27 cellular contexts compared by ENCODE assay signal in genomic region chr12:84034891-84035290, GRCh38.
"Had no signal": no experiment of that assay in that cellular context is flagged by ENCODE, and none has a peak within 500 bp of the region (broad histone marks: within the 10 kb centered on the region; RNA-seq: fewer than 3 reads in every experiment).

No MANE protein-coding gene starts in this region.

- ATAC-seq: left colon; left lung; lower lobe of right lung; natural killer cell; right lobe of liver; stimulated activated memory B cell treated with anti-CD40 and anti-IgM and Interleukin-4, amounts not matched to agents 10 μg/mL and 1 μg/mL and 100 μg/mL, for 72 hours; stimulated activated naive CD8-positive, alpha-beta T cell treated with anti-CD3 and anti-CD28 coated beads, Interleukin-15, amount 100 ng/mL, for 72 hours had no signal

- H3K4me3 ChIP-seq: left lung, lower lobe of right lung, ovary, right atrium auricular region, right lobe of liver, smooth muscle cell, transverse colon, upper lobe of left lung, vagina had no signal

- H3K4me1 Mint-ChIP-seq: immature natural killer cell; mesothelial cell of epicardium; naive B cell; natural killer cell; nephron progenitor cell; stimulated activated memory B cell treated with anti-CD40 and anti-IgM and Interleukin-4, amounts not matched to agents 10 μg/mL and 1 μg/mL and 100 μg/mL, for 72 hours; stimulated activated naive CD8-positive, alpha-beta T cell treated with anti-CD3 and anti-CD28 coated beads, Interleukin-15, amount 100 ng/mL, for 72 hours had no signal

- H3K4me3 Mint-ChIP-seq: immature natural killer cell; mesothelial cell of epicardium; naive B cell; natural killer cell; nephron progenitor cell; stimulated activated memory B cell treated with anti-CD40 and anti-IgM and Interleukin-4, amounts not matched to agents 10 μg/mL and 1 μg/mL and 100 μg/mL, for 72 hours; stimulated activated naive CD8-positive, alpha-beta T cell treated with anti-CD3 and anti-CD28 coated beads, Interleukin-15, amount 100 ng/mL, for 72 hours had no signal

- H3K36me3 ChIP-seq: left lung, lower lobe of right lung, ovary, right atrium auricular region, right lobe of liver, transverse colon, upper lobe of left lung, vagina had no signal

- H3K36me3 Mint-ChIP-seq: immature natural killer cell; naive B cell; natural killer cell; stimulated activated memory B cell treated with anti-CD40 and anti-IgM and Interleukin-4, amounts not matched to agents 10 μg/mL and 1 μg/mL and 100 μg/mL, for 72 hours had no signal

- H3K27me3 ChIP-seq: left lung, ovary, right atrium auricular region, right lobe of liver, transverse colon, upper lobe of left lung, vagina had no signal

- H3K9me3 ChIP-seq: ovary, right lobe of liver, transverse colon, vagina had no signal

- H3K27me3 Mint-ChIP-seq: naive B cell; stimulated activated memory B cell treated with anti-CD40 and anti-IgM and Interleukin-4, amounts not matched to agents 10 μg/mL and 1 μg/mL and 100 μg/mL, for 72 hours; stimulated activated naive CD8-positive, alpha-beta T cell treated with anti-CD3 and anti-CD28 coated beads, Interleukin-15, amount 100 ng/mL, for 72 hours had no signal

- H3K27ac Mint-ChIP-seq: immature natural killer cell; mesothelial cell of epicardium; naive B cell; natural killer cell; nephron progenitor cell; progenitor cell of endocrine pancreas; stimulated activated memory B cell treated with anti-CD40 and anti-IgM and Interleukin-4, amounts not matched to agents 10 μg/mL and 1 μg/mL and 100 μg/mL, for 72 hours; stimulated activated naive CD8-positive, alpha-beta T cell treated with anti-CD3 and anti-CD28 coated beads, Interleukin-15, amount 100 ng/mL, for 72 hours had no signal

- H3K27ac ChIP-seq: left lung, lower lobe of right lung, ovary, right atrium auricular region, right lobe of liver, transverse colon, upper lobe of left lung, vagina had no signal

- DNase-seq: immature natural killer cell; kidney; left colon; left lung; lower lobe of right lung; mammary epithelial cell; mesendoderm; naive B cell; natural killer cell; nephron progenitor cell; ovary; right lobe of liver; stimulated activated CD4-positive, alpha-beta T cell treated with anti-CD3 and anti-CD28 coated beads, Interleukin-1b, Interleukin-23, amount 100 ng/mL, for 48 hours; stimulated activated CD4-positive, alpha-beta T cell treated with anti-CD3 and anti-CD28 coated beads, Interleukin-2, amount 100 ng/mL, for 48 hours; stimulated activated CD4-positive, alpha-beta T cell treated with anti-CD3 and anti-CD28 coated beads, Interleukin-4, amount 100 ng/mL, for 4 hours; stimulated activated CD8-positive, alpha-beta memory T cell treated with anti-CD3 and anti-CD28 coated beads, Interleukin-4, amount 100 ng/mL, for 48 hours; stimulated activated naive CD4-positive, alpha-beta T cell treated with Interleukin-2 at 50 U/mL for 16 hours; stimulated activated naive CD8-positive, alpha-beta T cell treated with anti-CD3 and anti-CD28 coated beads, Interleukin-15, amount 100 ng/mL, for 72 hours; substantia nigra; transverse colon; upper lobe of left lung had no signal

- H3K4me1 ChIP-seq: left lung, lower lobe of right lung, right atrium auricular region, right lobe of liver, transverse colon, upper lobe of left lung, vagina had no signal

- H3K4me2 ChIP-seq: smooth muscle cell had no signal
